Comparison of ENCODE assay signal across 2 cellular contexts in the genomic region with DNA sequence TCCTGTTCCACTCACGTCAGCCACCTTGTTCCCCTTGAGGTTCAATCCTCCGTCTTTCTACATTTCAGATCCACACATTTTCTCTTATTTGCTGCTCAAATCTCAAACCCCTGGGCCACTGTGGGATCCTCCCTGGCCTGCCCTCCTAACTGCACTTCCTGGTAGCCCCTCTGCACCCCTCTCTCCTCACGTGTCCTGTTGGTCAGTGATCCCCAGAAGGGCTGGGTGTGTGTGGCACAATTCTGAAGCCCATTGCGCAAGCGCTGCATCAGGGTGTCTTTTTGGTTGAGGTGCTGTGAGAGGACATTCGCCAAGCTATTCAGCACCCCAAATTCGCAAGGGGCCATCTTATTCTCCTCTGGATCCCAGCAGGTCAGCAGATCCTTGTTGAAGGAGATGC.
A peak's percentile ranks its signal among the peaks of the same experiment; 100 is the strongest.
TF ChIP-seq lines count a peak whose summit lies in the region.

No MANE protein-coding gene starts in this region.

TF ChIP-seq in IMR-90, 13 proteins besides CTCF, POLR2A, EP300 and RAD21:
- peak; percentile 64 for TF ChIP-seq CEBPB (IDR thresholded peaks at IDR 0.05; ENCODE audit: low read depth, low read length)
- TF ChIP-seq MXI1 (IDR thresholded peaks at IDR 0.05; ENCODE audit: borderline replicate concordance, low read depth, low read length): no peak

TF ChIP-seq in GM12878, 131 proteins besides CTCF, POLR2A, EP300 and RAD21:
- no peak for TF ChIP-seq CHD4 (IDR thresholded peaks at IDR 0.05)
- TF ChIP-seq MLLT1 (IDR thresholded peaks at IDR 0.05): 0 out of 2 replicates have a peak, but pooled peaks have one; percentile 2
- TF ChIP-seq HDGF (IDR thresholded peaks at IDR 0.05): 0 out of 2 replicates have a peak, but pooled peaks have one; percentile 71
